Comparison of ENCODE assay signal across 18 cellular contexts in genomic region chr11:1770528-1770927, GRCh38. TPM values are rescaled to one million over a fixed set of nuclear protein-coding genes. Genes with fewer than 3 reads are reported as not detected.
DNase-seq lines count a peak whose midpoint lies in the region; ATAC-seq, FAIRE-seq and TF ChIP-seq lines count a peak whose summit lies in the region.
"Had no signal": no experiment of that assay in that cellular context is flagged by ENCODE, and none has a peak within 500 bp of the region (broad histone marks: within the 10 kb centered on the region; RNA-seq: fewer than 3 reads in every experiment).

No MANE protein-coding gene starts in this region.

- no peak for TF ChIP-seq POLR2A in A549 (IDR thresholded peaks at IDR 0.05; ENCODE audit: low read length)

- H3K27me3 ChIP-seq in HL-60 (ENCODE audit: insufficient read depth, poor library complexity, severe bottlenecking) = no peaks in the 10 kb centered on the region
- no peaks in the 10 kb centered on the region for H3K27me3 ChIP-seq in RWPE2 (ENCODE audit: insufficient read depth, poor library complexity, severe bottlenecking)
- no peaks in the 10 kb centered on the region for H3K27me3 ChIP-seq in mesenchymal stem cell (ENCODE audit: control insufficient read depth in 1 of 2, insufficient read depth in 1 of 2, low read length in 2 of 2)
- no peaks in the 10 kb centered on the region for H3K27me3 ChIP-seq in A673 (replicated peaks; ENCODE audit: insufficient read depth, low read depth, low read length, poor library complexity)
- H3K27me3 ChIP-seq: body of pancreas had no signal

- no peak overlapping the region for H3K23ac ChIP-seq in mesenchymal stem cell (ENCODE audit: low read length in 2 of 2)

- H3K36me3 ChIP-seq in RWPE2 (ENCODE audit: low read depth) (no peaks in the 10 kb centered on the region), mesenchymal stem cell (ENCODE audit: control insufficient read depth in 1 of 2, insufficient read depth in 2 of 2, low read depth in 1 of 2, low read length in 2 of 2) (no peaks in the 10 kb centered on the region), A673 (ENCODE audit: insufficient read depth, low read length, poor library complexity, severe bottlenecking) (no peaks in the 10 kb centered on the region)

- no peak overlapping the region for H3K4me2 ChIP-seq in A549
- H3K4me2 ChIP-seq in mesenchymal stem cell (ENCODE audit: low read length, poor library complexity, severe bottlenecking) = no peak overlapping the region

- TF ChIP-seq RAD21 in A549 (conservative IDR thresholded peaks at IDR 0.05 in 1 of 2, IDR thresholded peaks at IDR 0.05 in 1 of 2) = no peak

- CTCF ChIA-PET in A549 (lab: Yijun Ruan, JAX) = interaction anchor here (0.6 to 3.1 kb wide), 3 partner anchors 62 to 1167 kb away, joined by 3 to 14 read pairs (median 12); no protein-coding TSS in a partner anchor
- CTCF ChIA-PET in A673 (lab: Charles Lee) = no interaction called here

- H3K9ac ChIP-seq in mesenchymal stem cell (ENCODE audit: low read length) = no peak overlapping the region
- H3K9ac ChIP-seq: parathyroid adenoma had no signal

- TF ChIP-seq CTCF in A549 (IDR thresholded peaks at IDR 0.05) (no peak), HL-60 (IDR thresholded peaks at IDR 0.05; ENCODE audit: insufficient read depth, low read length) (no peak), RWPE2 (IDR thresholded peaks at IDR 0.05; ENCODE audit: poor library complexity, severe bottlenecking) (no peak), A673 (conservative IDR thresholded peaks at IDR 0.05; ENCODE audit: low read depth, low read length) (no peak)

- no peak for ATAC-seq in A549
- ATAC-seq in RWPE2 (ENCODE audit: low read depth) = no peak
- ATAC-seq in GM19023 (IDR thresholded peaks at IDR 0.05; ENCODE audit: unreplicated experiment) = no peak
- ATAC-seq: activated CD4-positive, CD25-positive, alpha-beta regulatory T cell treated with anti-CD3 and anti-CD28 coated beads, Interleukin-2, amount 50 U/mL, for 24 hours; body of pancreas; T-cell had no signal

- no peak overlapping the region for H3K14ac ChIP-seq in mesenchymal stem cell (ENCODE audit: low read length in 2 of 2)

- peak overlapping the region in 1 of 2 experiments; percentile 61 for H3K18ac ChIP-seq in mesenchymal stem cell (ENCODE audit: low read depth in 1 of 2, low read length in 2 of 2)

- POLR2A ChIA-PET in A549 (lab: Yijun Ruan, JAX) (no interaction called here), A673 (lab: Charles Lee; ENCODE audit: low non-redundant PET) (no interaction called here)

- DNase-seq in A549 (ENCODE audit: low read depth in 1 of 2, low spot score in 1 of 2) (no peak), HL-60 (ENCODE audit: low read depth in 1 of 2, low spot score in 1 of 2) (peak; percentile 96 to 98), RWPE2 (ENCODE audit: low spot score) (no peak), mesenchymal stem cell (peak; percentile 35), NCI-H2171 (lab: John Stamatoyannopoulos, UW) (no peak), NCI-H69 (lab: John Stamatoyannopoulos, UW) (no peak), A673 (ENCODE audit: low spot score) (no peak)
- DNase-seq: activated CD8-positive, alpha-beta memory T cell treated with anti-CD3 and anti-CD28 coated beads, Interleukin-2, amount 50 U/mL, for 48 hours; activated naive CD4-positive, alpha-beta T cell treated with Interleukin-2 at 50 U/mL for 16 hours; NCI-H1417; NCI-H226; small intestine had no signal

- H2BK5ac ChIP-seq in mesenchymal stem cell (ENCODE audit: low read depth, low read length, poor library complexity, severe bottlenecking) = no peak overlapping the region

- no peak overlapping the region for H2BK120ac ChIP-seq in mesenchymal stem cell (ENCODE audit: low read depth, low read length)

- no peak overlapping the region for H2BK15ac ChIP-seq in mesenchymal stem cell (ENCODE audit: low read depth, poor library complexity, severe bottlenecking)

- BruUV-seq in A673 (replicated peaks; lab: Mats Ljungman, UMichigan) = no TSS peak

- no peak overlapping the region for H2AK5ac ChIP-seq in mesenchymal stem cell (ENCODE audit: low read length, severe bottlenecking)

- no peak overlapping the region for H3K4ac ChIP-seq in mesenchymal stem cell (ENCODE audit: low read depth in 1 of 2, low read length in 2 of 2)

- H3K27ac ChIP-seq in A549 (peak overlapping the region; percentile 97 to 99), HL-60 (replicated peaks) (peak overlapping the region; percentile 95), RWPE2 (ENCODE audit: poor library complexity, severe bottlenecking) (peak overlapping the region; percentile 82), mesenchymal stem cell (ENCODE audit: low read length, poor library complexity, severe bottlenecking) (no peak overlapping the region), A673 (ENCODE audit: low read depth, low read length, poor library complexity, severe bottlenecking) (no peak overlapping the region)
- H3K27ac ChIP-seq: parathyroid adenoma had no signal

- WGBS in A549 (ENCODE audit: missing lambda C conversion rate) = 74% methylated on average over 5 of the region's 5 CpGs
- WGBS in mesenchymal stem cell = 75% methylated on average over 5 of the region's 5 CpGs

- no peak overlapping the region for H4K91ac ChIP-seq in mesenchymal stem cell (ENCODE audit: low read length)

- no peaks in the 10 kb centered on the region for H3K79me1 ChIP-seq in mesenchymal stem cell (replicated peaks; ENCODE audit: low read length, poor library complexity, severe bottlenecking)

- peak overlapping the region; percentile 59 to 69 for H2BK12ac ChIP-seq in mesenchymal stem cell (ENCODE audit: low read length in 2 of 2)

- H3K4me1 ChIP-seq in A549 = peaks cover 42% of the 10 kb centered on the region
- H3K4me1 ChIP-seq in RWPE2 (ENCODE audit: insufficient read depth, poor library complexity, severe bottlenecking) = peaks cover 27% of the 10 kb centered on the region
- peaks cover 30% of the 10 kb centered on the region for H3K4me1 ChIP-seq in mesenchymal stem cell (ENCODE audit: control insufficient read depth, insufficient read depth, low read depth, low read length)
- H3K4me1 ChIP-seq in A673 (ENCODE audit: insufficient read depth, low read length, poor library complexity, severe bottlenecking) = no peaks in the 10 kb centered on the region
- H3K4me1 ChIP-seq: parathyroid adenoma had no signal

- no peak overlapping the region for H3K4me3 ChIP-seq in A549
- no peak overlapping the region for H3K4me3 ChIP-seq in HL-60 (replicated peaks; ENCODE audit: insufficient read depth, low read length)
- H3K4me3 ChIP-seq in RWPE2 (ENCODE audit: severe bottlenecking) = no peak overlapping the region
- no peak overlapping the region for H3K4me3 ChIP-seq in mesenchymal stem cell (ENCODE audit: insufficient read depth in 1 of 2, low read depth in 1 of 2, low read length in 2 of 2)
- no peak overlapping the region for H3K4me3 ChIP-seq in A673 (ENCODE audit: low read depth, low read length, poor library complexity, severe bottlenecking)
- H3K4me3 ChIP-seq: body of pancreas had no signal

- H2AFZ ChIP-seq in mesenchymal stem cell (ENCODE audit: low read depth, low read length) = no peak overlapping the region
- H2AFZ ChIP-seq: parathyroid adenoma had no signal

- FAIRE-seq in A549 (lab: Jason Lieb, UNC) = no peak
- FAIRE-seq: GM18507, small intestine had no signal

- intact Hi-C loops in A673 (cut with micrococcal nuclease; ENCODE audit: unreplicated experiment) = no loop called here

- H4K8ac ChIP-seq in mesenchymal stem cell (ENCODE audit: low read length) = no peak overlapping the region

- no peaks in the 10 kb centered on the region for H3K9me3 ChIP-seq in A549
- no peaks in the 10 kb centered on the region for H3K9me3 ChIP-seq in RWPE2 (ENCODE audit: severe bottlenecking)
- H3K9me3 ChIP-seq in mesenchymal stem cell (ENCODE audit: control insufficient read depth, low read length) = no peaks in the 10 kb centered on the region
- no peaks in the 10 kb centered on the region for H3K9me3 ChIP-seq in A673 (ENCODE audit: low read depth, low read length, poor library complexity, severe bottlenecking)
- H3K9me3 ChIP-seq: body of pancreas had no signal

- no peak for TF ChIP-seq EP300 in A549 (IDR thresholded peaks at IDR 0.05)

TF ChIP-seq in A549, 52 proteins besides CTCF, POLR2A, EP300 and RAD21 (continues in another document):
- TF ChIP-seq HOXA7 (CRISPR knock-in tag; IDR thresholded peaks at IDR 0.05) = no peak
- no peak for TF ChIP-seq NFE2L2 (conservative IDR thresholded peaks at IDR 0.05; ENCODE audit: low read length)
- no peak for TF ChIP-seq E2F6 (IDR thresholded peaks at IDR 0.05; ENCODE audit: borderline replicate concordance, low read depth)
- TF ChIP-seq CEBPB (IDR thresholded peaks at IDR 0.05) = no peak
- TF ChIP-seq TFCP2L1 (CRISPR knock-in tag; IDR thresholded peaks at IDR 0.05) = no peak
- TF ChIP-seq FOXS1 (CRISPR knock-in tag; IDR thresholded peaks at IDR 0.05) = no peak
- no peak for TF ChIP-seq KDM1A (IDR thresholded peaks at IDR 0.05; ENCODE audit: low read depth)
- no peak for TF ChIP-seq EHMT2 (IDR thresholded peaks at IDR 0.05; ENCODE audit: low read depth)
- no peak for TF ChIP-seq CBX8 (IDR thresholded peaks at IDR 0.05)
- TF ChIP-seq ZC3H11A (IDR thresholded peaks at IDR 0.05) = no peak
- TF ChIP-seq HOXB5 (CRISPR knock-in tag; IDR thresholded peaks at IDR 0.05) = no peak
- TF ChIP-seq CBX2 (IDR thresholded peaks at IDR 0.05; ENCODE audit: borderline replicate concordance, low read depth) = no peak

RNA-seq across cellular contexts. Expression of gene CTSD, which starts 6.8 kb away (rescaled TPM):
- polyA plus RNA-seq in A549 (2011; rRNA removed) (74.0 and 117 TPM in 2 replicates), A549 (2017; fragmentation: RNase III; extraction: RNeasy Plus Mini Kit Qiagen cat#74134 plus additional on column Dnase treatment) (259 to 326 TPM (median 310 TPM) in 3 replicates)
- 138 and 190 TPM in 2 replicates for polyA plus RNA-seq in A549 (2012; cell fraction: cytosol; rRNA removed)
- polyA plus RNA-seq in A549 (2012; cell fraction: nucleus; rRNA removed) = 412 and 531 TPM in 2 replicates
- 201 and 253 TPM in 2 replicates for polyA minus RNA-seq in A549 (2011; rRNA and poly(A)+ RNA removed)
- polyA plus RNA-seq in mesenchymal stem cell (2013, experiment 1 of 2) = 431 TPM
- 422 TPM for polyA plus RNA-seq in mesenchymal stem cell (2013, experiment 2 of 2)
- total RNA-seq in A673 (2021) = 144 and 159 TPM in 2 replicates

RNA-seq across cellular contexts. Expression of gene IFITM10, which starts 20.1 kb away (rescaled TPM):
- polyA plus RNA-seq in A549 (2011; rRNA removed) (0.26 and 0.28 TPM in 2 replicates), A549 (2017; fragmentation: RNase III; extraction: RNeasy Plus Mini Kit Qiagen cat#74134 plus additional on column Dnase treatment) (0.55 to 0.78 TPM (median 0.67 TPM) in 3 replicates)
- 0.13 and 0.14 TPM in 2 replicates for polyA plus RNA-seq in A549 (2012; cell fraction: cytosol; rRNA removed)
- polyA plus RNA-seq in A549 (2012; cell fraction: nucleus; rRNA removed) = 0.79 and 1.6 TPM in 2 replicates
- polyA minus RNA-seq in A549 (2011; rRNA and poly(A)+ RNA removed) = 0.10 and 0.29 TPM in 2 replicates
- polyA plus RNA-seq in mesenchymal stem cell (2013, experiment 1 of 2) = 0.61 TPM
- polyA plus RNA-seq in mesenchymal stem cell (2013, experiment 2 of 2) = 0.53 TPM
- 0.24 TPM in 1 of 2 replicates, not detected in the other for total RNA-seq in A673 (2021)

Comparison
In these comparisons a context has a peak if more than half of its experiments do, and no peak if none do; other contexts are left out.
1. DNase-seq: peak in HL-60 (2 of 2) and mesenchymal stem cell (single experiment); none in A549 (0 of 2), RWPE2 (single experiment), NCI-H2171 (single experiment), NCI-H69 (single experiment) and A673 (single experiment).
2. H3K27ac ChIP-seq: peak in A549 (2 of 2), HL-60 (single experiment) and RWPE2 (single experiment); none in mesenchymal stem cell (single experiment) and A673 (single experiment).